23 cellular contexts compared by ENCODE assay signal in the genomic region with DNA sequence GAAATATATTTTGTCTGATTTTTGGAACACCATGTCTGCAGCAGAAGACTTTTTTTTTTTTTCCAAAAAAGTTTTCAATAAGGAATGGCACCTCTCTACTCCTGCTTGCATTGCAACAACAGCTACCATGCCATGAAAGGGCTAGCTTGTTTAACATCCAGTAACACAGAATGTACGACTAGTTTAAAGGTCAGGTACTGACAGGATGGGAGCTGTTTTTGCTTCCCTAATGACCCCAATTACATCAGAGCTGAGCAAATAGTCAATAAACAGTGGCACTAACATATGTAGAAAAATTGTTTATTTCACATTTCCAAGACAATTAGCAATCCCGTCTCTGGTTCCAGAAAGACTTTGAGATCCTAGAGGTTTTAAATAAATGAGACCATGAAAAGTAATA.
"Had no signal": no experiment of that assay in that cellular context is flagged by ENCODE, and none has a peak within 500 bp of the region (broad histone marks: within the 10 kb centered on the region; RNA-seq: fewer than 3 reads in every experiment).

No MANE protein-coding gene starts in this region.

- DNase-seq: activated CD4-positive, alpha-beta T cell treated with anti-CD3 and anti-CD28 coated beads for 1 hour; activated CD4-positive, alpha-beta T cell treated with anti-CD3 and anti-CD28 coated beads, Interleukin-2, amount 10 ng/mL, durations not matched to agents 24 days and 14 days; activated CD4-positive, alpha-beta T cell treated with anti-CD3 and anti-CD28 coated beads, Interleukin-2, amount 50 U/mL, for 48 hours; activated CD8-positive, alpha-beta memory T cell treated with anti-CD3 and anti-CD28 coated beads, Interleukin-2, amount 10 ng/mL, durations not matched to agents 7 days and 5 days; activated gamma-delta T cell; activated naive CD4-positive, alpha-beta T cell treated with anti-CD3 and anti-CD28 coated beads for 36 hours; activated T-cell treated with anti-CD3 and anti-CD28 coated beads, Interleukin-2, amount 50 U/mL, for 24 hours; amygdala; brain microvascular endothelial cell; Karpas-422; NCI-H1048; NCI-H1694 treated with DMSO at 0.1 percent for 48 hours; NCI-H2029 treated with DMSO at 0.1 percent for 48 hours; NCI-H446; NCI-H524; NCI-H82; SJCRH30; SW 1271 had no signal

- H3K27ac ChIP-seq: brain microvascular endothelial cell, cardiac muscle cell, SJCRH30 had no signal

- H3K27ac Mint-ChIP-seq: activated CD4-positive, alpha-beta T cell treated with anti-CD3 and anti-CD28 coated beads, Interleukin-2, amount 10 ng/mL, durations not matched to agents 24 days and 14 days; activated CD8-positive, alpha-beta memory T cell treated with anti-CD3 and anti-CD28 coated beads, Interleukin-2, amount 10 ng/mL, durations not matched to agents 7 days and 5 days; activated naive CD4-positive, alpha-beta T cell treated with anti-CD3 and anti-CD28 coated beads for 36 hours; activated naive CD8-positive, alpha-beta T cell; activated T-cell treated with anti-CD3 and anti-CD28 coated beads, Interleukin-2, amount 50 U/mL, for 24 hours; T-helper 1 cell treated with Interleukin-12 subunit alpha and Interleukin-12 subunit beta and Interleukin-4 antibody, amounts not matched to agents 30 μg/mL and 1 μg/mL, for 36 hours had no signal

- H3K4me3 ChIP-seq: cardiac muscle cell, K562, SJCRH30 had no signal

- H3K27me3 ChIP-seq: brain microvascular endothelial cell, SJCRH30 had no signal

- H3K4me3 Mint-ChIP-seq: activated CD4-positive, alpha-beta T cell treated with anti-CD3 and anti-CD28 coated beads, Interleukin-2, amount 10 ng/mL, durations not matched to agents 24 days and 14 days; activated CD8-positive, alpha-beta memory T cell treated with anti-CD3 and anti-CD28 coated beads, Interleukin-2, amount 10 ng/mL, durations not matched to agents 7 days and 5 days; activated naive CD4-positive, alpha-beta T cell treated with anti-CD3 and anti-CD28 coated beads for 36 hours; activated naive CD8-positive, alpha-beta T cell; activated T-cell treated with anti-CD3 and anti-CD28 coated beads, Interleukin-2, amount 50 U/mL, for 24 hours; T-helper 1 cell treated with Interleukin-12 subunit alpha and Interleukin-12 subunit beta and Interleukin-4 antibody, amounts not matched to agents 30 μg/mL and 1 μg/mL, for 36 hours had no signal

- H3K36me3 ChIP-seq: brain microvascular endothelial cell, cardiac muscle cell, SJCRH30 had no signal

- H3K9me3 Mint-ChIP-seq: activated CD4-positive, alpha-beta T cell treated with anti-CD3 and anti-CD28 coated beads, Interleukin-2, amount 10 ng/mL, durations not matched to agents 24 days and 14 days had no signal

- H3K27me3 Mint-ChIP-seq: activated CD4-positive, alpha-beta T cell treated with anti-CD3 and anti-CD28 coated beads, Interleukin-2, amount 10 ng/mL, durations not matched to agents 24 days and 14 days; activated CD8-positive, alpha-beta memory T cell treated with anti-CD3 and anti-CD28 coated beads, Interleukin-2, amount 10 ng/mL, durations not matched to agents 7 days and 5 days; activated naive CD8-positive, alpha-beta T cell; activated T-cell treated with anti-CD3 and anti-CD28 coated beads, Interleukin-2, amount 50 U/mL, for 24 hours had no signal

- ATAC-seq: activated CD8-positive, alpha-beta memory T cell treated with anti-CD3 and anti-CD28 coated beads, Interleukin-2, amount 10 ng/mL, durations not matched to agents 7 days and 5 days; K562; SK-N-SH treated with all-trans-retinoic acid at 6 μM for 48 hours had no signal

- H3K9me3 ChIP-seq: SJCRH30 had no signal

- H3K4me1 Mint-ChIP-seq: activated CD4-positive, alpha-beta T cell treated with anti-CD3 and anti-CD28 coated beads, Interleukin-2, amount 10 ng/mL, durations not matched to agents 24 days and 14 days; activated CD8-positive, alpha-beta memory T cell treated with anti-CD3 and anti-CD28 coated beads, Interleukin-2, amount 10 ng/mL, durations not matched to agents 7 days and 5 days had no signal

- H3K36me3 Mint-ChIP-seq: activated CD8-positive, alpha-beta memory T cell treated with anti-CD3 and anti-CD28 coated beads, Interleukin-2, amount 10 ng/mL, durations not matched to agents 7 days and 5 days; activated naive CD8-positive, alpha-beta T cell had no signal
